ENCODE assay signal across 7 cellular contexts in the genomic region with DNA sequence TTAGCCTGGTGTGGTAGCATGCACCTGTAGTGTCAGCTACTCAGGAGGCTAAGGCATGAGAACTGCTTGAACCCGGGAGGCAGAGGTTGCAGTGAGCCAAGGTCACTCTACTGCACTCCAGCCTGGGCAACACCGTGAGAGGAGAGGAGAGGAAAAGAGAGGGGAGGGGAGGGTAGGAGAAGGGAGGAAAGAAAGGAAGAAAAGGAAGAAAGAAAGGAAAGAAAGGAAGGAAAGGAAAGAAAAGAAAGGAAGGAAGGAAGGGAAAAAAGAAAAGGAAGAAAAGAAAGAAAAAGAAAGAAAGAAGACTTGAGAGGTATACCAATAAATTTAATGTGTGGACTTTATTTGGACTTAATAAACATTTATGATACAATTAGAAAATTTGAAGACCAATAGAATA.
"Had no signal": no experiment of that assay in that cellular context is flagged by ENCODE, and none has a peak within 500 bp of the region (broad histone marks: within the 10 kb centered on the region; RNA-seq: fewer than 3 reads in every experiment).

No MANE protein-coding gene starts in this region.

- H3K9me3 ChIP-seq: HAP-1 had no signal

- H3K4me3 Mint-ChIP-seq: IgD-negative memory B cell had no signal

- H3K4me3 ChIP-seq: HAP-1 had no signal

- H3K4me1 Mint-ChIP-seq: IgD-negative memory B cell had no signal

- H3K36me3 ChIP-seq: HAP-1 had no signal

- H3K27ac Mint-ChIP-seq: IgD-negative memory B cell had no signal

- DNase-seq: GOT3, H7, KG1 had no signal

- FAIRE-seq: HTR-8/SVneo had no signal

- H3K36me3 Mint-ChIP-seq: IgD-negative memory B cell had no signal

- H3K4me1 ChIP-seq: HAP-1 had no signal

- ATAC-seq: HCT116 had no signal

- H3K9me3 Mint-ChIP-seq: IgD-negative memory B cell had no signal
